22 cellular contexts compared by ENCODE assay signal in genomic region chr14:78605065-78605762, GRCh38.
"Had no signal": no experiment of that assay in that cellular context is flagged by ENCODE, and none has a peak within 500 bp of the region (broad histone marks: within the 10 kb centered on the region; RNA-seq: fewer than 3 reads in every experiment).

No MANE protein-coding gene starts in this region.

- H3K4me3 ChIP-seq: esophagus muscularis mucosa, heart right ventricle, right lobe of liver, transverse colon, vagina had no signal

- H3K9me3 Mint-ChIP-seq: activated CD4-positive, alpha-beta memory T cell treated with anti-CD3 and anti-CD28 coated beads for 36 hours; activated naive CD4-positive, alpha-beta T cell treated with anti-CD3 and anti-CD28 coated beads for 36 hours; activated naive CD8-positive, alpha-beta T cell treated with anti-CD3 and anti-CD28 coated beads, Interleukin-2, amount 10 ng/mL, durations not matched to agents 7 days and 5 days; nephron; stimulated activated naive B cell treated with anti-CD40 and anti-IgM and Interleukin-4, amounts not matched to agents 10 μg/mL and 1 μg/mL and 100 μg/mL, for 72 hours had no signal

- H3K36me3 ChIP-seq: esophagus muscularis mucosa, heart right ventricle, right lobe of liver, transverse colon, vagina had no signal

- H3K27ac ChIP-seq: esophagus muscularis mucosa, heart right ventricle, right lobe of liver, vagina had no signal

- H3K4me1 Mint-ChIP-seq: nephron had no signal

- DNase-seq: activated CD4-positive, alpha-beta memory T cell treated with anti-CD3 and anti-CD28 coated beads for 36 hours; activated CD4-positive, alpha-beta T cell treated with anti-CD3 and anti-CD28 coated beads for 48 hours; activated effector memory CD4-positive, alpha-beta T cell treated with Interleukin-2 at 50 U/mL for 16 hours; activated naive CD4-positive, alpha-beta T cell treated with anti-CD3 and anti-CD28 coated beads for 36 hours; activated naive CD8-positive, alpha-beta T cell treated with anti-CD3 and anti-CD28 coated beads, Interleukin-2, amount 10 ng/mL, durations not matched to agents 7 days and 5 days; activated T-cell treated with anti-CD3 and anti-CD28 coated beads, Interleukin-2, amount 50 U/mL, for 48 hours; amygdala; cerebellar nuclear complex; heart right ventricle; nucleus accumbens; right lobe of liver; small intestine; stimulated activated CD4-positive, alpha-beta T cell treated with anti-CD3 and anti-CD28 coated beads, Interleukin-2, amount 100 ng/mL, for 48 hours; stimulated activated CD8-positive, alpha-beta memory T cell treated with anti-CD3 and anti-CD28 coated beads, Interleukin-4, amount 100 ng/mL, for 48 hours; stimulated activated naive B cell treated with anti-CD40 and anti-IgM and Interleukin-4, amounts not matched to agents 10 μg/mL and 1 μg/mL and 100 μg/mL, for 72 hours; T-helper 9 cell; transverse colon had no signal

- H3K27me3 ChIP-seq: esophagus muscularis mucosa, right lobe of liver, transverse colon, vagina had no signal

- H3K9me3 ChIP-seq: esophagus muscularis mucosa, heart right ventricle, right lobe of liver, transverse colon, vagina had no signal

- H3K27ac Mint-ChIP-seq: activated CD4-positive, alpha-beta memory T cell treated with anti-CD3 and anti-CD28 coated beads for 36 hours; activated naive CD4-positive, alpha-beta T cell treated with anti-CD3 and anti-CD28 coated beads for 36 hours; activated naive CD8-positive, alpha-beta T cell treated with anti-CD3 and anti-CD28 coated beads, Interleukin-2, amount 10 ng/mL, durations not matched to agents 7 days and 5 days; nephron; stimulated activated naive B cell treated with anti-CD40 and anti-IgM and Interleukin-4, amounts not matched to agents 10 μg/mL and 1 μg/mL and 100 μg/mL, for 72 hours had no signal

- FAIRE-seq: keratinocyte, small intestine had no signal

- H3K4me3 Mint-ChIP-seq: activated CD4-positive, alpha-beta memory T cell treated with anti-CD3 and anti-CD28 coated beads for 36 hours; activated naive CD4-positive, alpha-beta T cell treated with anti-CD3 and anti-CD28 coated beads for 36 hours; activated naive CD8-positive, alpha-beta T cell treated with anti-CD3 and anti-CD28 coated beads, Interleukin-2, amount 10 ng/mL, durations not matched to agents 7 days and 5 days; nephron; stimulated activated naive B cell treated with anti-CD40 and anti-IgM and Interleukin-4, amounts not matched to agents 10 μg/mL and 1 μg/mL and 100 μg/mL, for 72 hours had no signal

- H3K4me1 ChIP-seq: heart right ventricle, right lobe of liver, vagina had no signal

- H3K36me3 Mint-ChIP-seq: activated CD4-positive, alpha-beta memory T cell treated with anti-CD3 and anti-CD28 coated beads for 36 hours; activated naive CD8-positive, alpha-beta T cell treated with anti-CD3 and anti-CD28 coated beads, Interleukin-2, amount 10 ng/mL, durations not matched to agents 7 days and 5 days; stimulated activated naive B cell treated with anti-CD40 and anti-IgM and Interleukin-4, amounts not matched to agents 10 μg/mL and 1 μg/mL and 100 μg/mL, for 72 hours had no signal

- ATAC-seq: heart right ventricle, left lobe of liver, right lobe of liver had no signal
